8 cellular contexts compared by ENCODE assay signal in the genomic region with DNA sequence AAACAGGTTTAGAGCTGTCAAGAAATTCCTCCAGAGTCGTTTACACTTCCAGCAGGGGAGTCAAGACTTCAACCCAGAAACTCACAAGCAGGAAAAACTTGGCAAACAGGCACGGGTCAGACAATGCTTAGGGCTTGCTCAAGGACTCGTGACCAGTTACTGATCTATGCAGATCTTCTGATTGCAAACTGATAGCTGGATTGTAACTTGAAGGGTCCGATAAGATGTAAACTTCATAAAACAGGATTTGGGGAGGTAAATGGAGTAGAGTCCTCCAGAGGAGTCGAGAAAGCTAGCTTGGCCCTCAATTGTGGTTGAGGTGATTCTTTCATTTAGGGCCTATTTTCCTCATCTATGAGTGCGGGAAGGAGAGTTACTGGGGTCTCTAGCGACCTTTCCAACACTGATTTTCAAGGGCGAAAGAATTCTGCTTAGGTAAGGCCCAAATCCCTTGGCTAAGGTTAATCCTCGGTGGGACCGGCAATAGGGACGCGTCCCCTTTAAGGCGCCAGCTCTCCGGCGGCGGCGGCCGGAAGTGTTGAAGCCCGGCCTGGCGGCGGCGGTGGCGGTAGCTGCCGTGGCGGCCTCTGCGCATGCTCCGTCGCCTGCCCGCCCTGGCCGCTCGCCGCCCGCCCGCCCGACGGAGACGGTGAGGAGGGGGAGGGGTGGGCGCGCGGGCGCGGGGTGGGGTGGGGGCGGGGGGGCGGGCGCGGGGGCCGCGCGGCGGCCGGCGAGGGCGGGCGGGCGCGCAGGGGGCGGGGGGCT. TPM values are rescaled to one million over a fixed set of nuclear protein-coding genes. Genes with fewer than 3 reads are reported as not detected.
DNase-seq lines count a peak whose midpoint lies in the region; ATAC-seq and TF ChIP-seq lines count a peak whose summit lies in the region.

A gene with protein sequence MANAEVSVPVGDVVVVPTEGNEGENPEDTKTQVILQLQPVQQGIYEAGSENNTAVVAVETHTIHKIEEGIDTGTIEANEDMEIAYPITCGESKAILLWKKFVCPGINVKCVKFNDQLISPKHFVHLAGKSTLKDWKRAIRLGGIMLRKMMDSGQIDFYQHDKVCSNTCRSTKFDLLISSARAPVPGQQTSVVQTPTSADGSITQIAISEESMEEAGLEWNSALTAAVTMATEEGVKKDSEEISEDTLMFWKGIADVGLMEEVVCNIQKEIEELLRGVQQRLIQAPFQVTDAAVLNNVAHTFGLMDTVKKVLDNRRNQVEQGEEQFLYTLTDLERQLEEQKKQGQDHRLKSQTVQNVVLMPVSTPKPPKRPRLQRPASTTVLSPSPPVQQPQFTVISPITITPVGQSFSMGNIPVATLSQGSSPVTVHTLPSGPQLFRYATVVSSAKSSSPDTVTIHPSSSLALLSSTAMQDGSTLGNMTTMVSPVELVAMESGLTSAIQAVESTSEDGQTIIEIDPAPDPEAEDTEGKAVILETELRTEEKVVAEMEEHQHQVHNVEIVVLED (plus strand): TSS at position 594 of the 765 bp plus-strand sequence. CDS start 14,829 bp downstream, outside the sequence.

- peak within 1 kb of the TSS; percentile 100 for H3K27ac ChIP-seq in DND-41 (ENCODE audit: low read length)
- peak within 1 kb of the TSS; percentile 97 for H3K27ac ChIP-seq in GM23338 (ENCODE audit: low read depth)

- peaks cover 32% of the 10 kb centered on the region for H3K4me1 ChIP-seq in DND-41 (ENCODE audit: insufficient read depth, low read length)
- H3K4me1 ChIP-seq in GM23338 (ENCODE audit: insufficient read depth), result peaks cover 32% of the 10 kb centered on the region

- H4K20me1 ChIP-seq in DND-41 (ENCODE audit: insufficient read depth, low read length), result no peaks in the 10 kb centered on the region
- H4K20me1 ChIP-seq in GM23338 (replicated peaks; ENCODE audit: insufficient read depth), result peaks cover 5% of the 10 kb centered on the region; the same call in 1 of the 2 replicates

- H3K79me2 ChIP-seq in DND-41 (ENCODE audit: insufficient read depth, low read length) (peaks cover 33% of the 10 kb centered on the region), GM23338 (replicated peaks; ENCODE audit: insufficient read depth) (peaks cover 39% of the 10 kb centered on the region)

- H3F3A ChIP-seq in GM23338 (replicated peaks; ENCODE audit: low read depth), result peaks cover 15% of the 10 kb centered on the region

- peaks cover 25% of the 10 kb centered on the region for H3K4me1 Mint-ChIP-seq in GM23338
- H3K4me1 Mint-ChIP-seq in natural killer cell treated with Interleukin-12 subunit alpha and Interleukin-12 subunit beta and Interleukin-15 and Interleukin-18, amount 100 ng/mL, for 72 hours (ENCODE audit: low read depth in 2 of 2), result peaks cover 13 to 20% of the 10 kb centered on the region in 2 donors

- H3K9me2 ChIP-seq in GM23338 (ENCODE audit: insufficient read depth), result no peaks in the 10 kb centered on the region

- H3K9ac ChIP-seq in DND-41 (ENCODE audit: low read depth, low read length), result peak within 1 kb of the TSS; percentile 100

- H3K27me3 ChIP-seq in DND-41 (ENCODE audit: insufficient read depth, low read length, poor library complexity) (no peaks in the 10 kb centered on the region), GM23338 (ENCODE audit: insufficient read depth) (no peaks in the 10 kb centered on the region)

- H3K4me2 ChIP-seq in DND-41 (ENCODE audit: insufficient read depth, low read length) (peak within 1 kb of the TSS; percentile 74), GM23338 (peak within 1 kb of the TSS; percentile 97)

- H2AFZ ChIP-seq in DND-41 (ENCODE audit: low read depth, low read length), result peak within 1 kb of the TSS; percentile 85
- peak within 1 kb of the TSS; percentile 90 for H2AFZ ChIP-seq in GM23338

- DNase-seq in DND-41 (peak; percentile 87), GM23338 (ENCODE audit: low spot score) (peak; percentile 94), LNCaP clone FGC (ENCODE audit: low read depth) (peak; percentile 85), SHP77 (lab: John Stamatoyannopoulos, UW) (peak; percentile 79 to 90), fibroblast of pulmonary artery (ENCODE audit: low read depth) (peak; percentile 85)
- DNase-seq in activated effector memory CD4-positive, alpha-beta T cell treated with Interleukin-2 at 50 U/mL for 16 hours, result peak; percentile 79
- peak; percentile 94 for DNase-seq in natural killer cell treated with Interleukin-12 subunit alpha and Interleukin-12 subunit beta and Interleukin-15 and Interleukin-18, amount 100 ng/mL, for 72 hours (ENCODE audit: low spot score)
- DNase-seq in stimulated activated naive CD4-positive, alpha-beta T cell (lab: John Stamatoyannopoulos, UW), result peak; percentile 64 to 83 (median 74)

- H3K4me3 ChIP-seq in DND-41 (ENCODE audit: low read depth in 1 of 2, low read length in 2 of 2), result peak within 1 kb of the TSS; percentile 67 to 100
- H3K4me3 ChIP-seq in GM23338, result peak within 1 kb of the TSS; percentile 94
- H3K4me3 ChIP-seq in LNCaP clone FGC (ENCODE audit: low read depth, low read length), result peak within 1 kb of the TSS; percentile 76
- peak within 1 kb of the TSS; percentile 86 for H3K4me3 ChIP-seq in fibroblast of pulmonary artery (replicated peaks; ENCODE audit: low read depth, low read length)

- peak; percentile 70 for ATAC-seq in DND-41 (ENCODE audit: insufficient read depth, low read depth)
- peak; percentile 79 for ATAC-seq in GM23338
- peak; percentile 89 to 92 for ATAC-seq in natural killer cell treated with Interleukin-12 subunit alpha and Interleukin-12 subunit beta and Interleukin-15 and Interleukin-18, amount 100 ng/mL, for 72 hours

- peak within 1 kb of the TSS; percentile 90 for H3K4me3 Mint-ChIP-seq in GM23338
- peak within 1 kb of the TSS; percentile 94 for H3K4me3 Mint-ChIP-seq in natural killer cell treated with Interleukin-12 subunit alpha and Interleukin-12 subunit beta and Interleukin-15 and Interleukin-18, amount 100 ng/mL, for 72 hours

- no peaks in the 10 kb centered on the region for H3K9me3 Mint-ChIP-seq in GM23338
- H3K9me3 Mint-ChIP-seq in natural killer cell treated with Interleukin-12 subunit alpha and Interleukin-12 subunit beta and Interleukin-15 and Interleukin-18, amount 100 ng/mL, for 72 hours, result no peaks in the 10 kb centered on the region

- H3K36me3 ChIP-seq in DND-41 (ENCODE audit: insufficient read depth, low read length) (no peaks in the 10 kb centered on the region; the same call in 1 of the 2 replicates), GM23338 (ENCODE audit: insufficient read depth) (no peaks in the 10 kb centered on the region; the same call in 1 of the 2 replicates)

- H3K36me3 Mint-ChIP-seq in GM23338 (ENCODE audit: low read depth), result no peaks in the 10 kb centered on the region; the same call in 2 of the 3 replicates
- no peaks in the 10 kb centered on the region for H3K36me3 Mint-ChIP-seq in natural killer cell treated with Interleukin-12 subunit alpha and Interleukin-12 subunit beta and Interleukin-15 and Interleukin-18, amount 100 ng/mL, for 72 hours

- no peaks in the 10 kb centered on the region for H3K9me3 ChIP-seq in DND-41 (ENCODE audit: insufficient read depth, low read length, severe bottlenecking)

- H3K27me3 Mint-ChIP-seq in GM23338 (ENCODE audit: insufficient read depth, low read depth, poor library complexity), result peaks cover 9% of the 10 kb centered on the region
- H3K27me3 Mint-ChIP-seq in natural killer cell treated with Interleukin-12 subunit alpha and Interleukin-12 subunit beta and Interleukin-15 and Interleukin-18, amount 100 ng/mL, for 72 hours, result no peaks in the 10 kb centered on the region

- TF ChIP-seq CTCF in DND-41 (IDR thresholded peaks at IDR 0.05; ENCODE audit: borderline replicate concordance, extremely low read depth, low read length, poor library complexity, severe bottlenecking) (no peak), GM23338 (conservative IDR thresholded peaks at IDR 0.05; ENCODE audit: low read depth in 2 of 2) (no peak), LNCaP clone FGC (IDR thresholded peaks at IDR 0.05; ENCODE audit: control insufficient read depth, extremely low read depth, insufficient read depth) (0 out of 2 replicates have a peak, but pooled peaks have one; percentile 4), fibroblast of pulmonary artery (IDR thresholded peaks at IDR 0.05; ENCODE audit: low read length, missing control alignments) (no peak)

- peak within 1 kb of the TSS; percentile 94 for H3K27ac Mint-ChIP-seq in GM23338
- peak within 1 kb of the TSS; percentile 92 to 99 for H3K27ac Mint-ChIP-seq in natural killer cell treated with Interleukin-12 subunit alpha and Interleukin-12 subunit beta and Interleukin-15 and Interleukin-18, amount 100 ng/mL, for 72 hours

RNA-seq across cellular contexts. Expression of the gene that starts here (rescaled TPM):
- 20.2 and 22.0 TPM in 2 replicates for total RNA-seq in GM23338 (2014; rRNA removed; shearing (Covaris generic))
- 9.3 and 13.3 TPM in 2 replicates for polyA plus RNA-seq in GM23338 (2016; fragmentation: Nextera tagmentation; extraction: Ambion mirVana)
- total RNA-seq in natural killer cell treated with Interleukin-12 subunit alpha and Interleukin-12 subunit beta and Interleukin-15 and Interleukin-18, amount 100 ng/mL, for 72 hours, result 10 to 100 TPM; 29.5 to 38.9 TPM

Comparison
In these comparisons a context has a peak if more than half of its experiments do, and no peak if none do; other contexts are left out.
1. Peak in every context shown above with its lines: DNase-seq, ATAC-seq, H3K4me3 ChIP-seq and H3K27ac ChIP-seq.